In genomic region chr19:48674921-48675824, GRCh38 we compare ENCODE assay signal across 8 cellular contexts. TPM values are rescaled to one million over a fixed set of nuclear protein-coding genes. Genes with fewer than 3 reads are reported as not detected.
DNase-seq lines count a peak whose midpoint lies in the region; ATAC-seq lines count a peak whose summit lies in the region.

No MANE protein-coding gene starts in this region.

- ATAC-seq in left lobe of liver (peak; percentile 93), GM19395 (IDR thresholded peaks at IDR 0.05; ENCODE audit: unreplicated experiment) (no peak)

- intact Hi-C loops in activated CD4-positive, alpha-beta T cell treated with anti-CD3 and anti-CD28 coated beads, Interleukin-2, amount 10 ng/mL, durations not matched to agents 24 days and 14 days (cut with micrococcal nuclease), result loop anchor here (1.0 to 2.0 kb wide), 2 partner anchors 29 to 64 kb away; partner anchors contain the start of gene CA11

- peaks cover 7% of the 10 kb centered on the region for H3K4me1 Mint-ChIP-seq in activated CD4-positive, alpha-beta T cell treated with anti-CD3 and anti-CD28 coated beads, Interleukin-2, amount 10 ng/mL, durations not matched to agents 24 days and 14 days

- peak; percentile 95 for DNase-seq in AG08396 (ENCODE audit: low spot score)
- peak; percentile 76 for DNase-seq in H4 (ENCODE audit: low spot score)
- peak; percentile 62 for DNase-seq in NCI-H524 treated with DMSO at 0.1 percent for 48 hours (lab: John Stamatoyannopoulos, UW)
- peak; percentile 93 for DNase-seq in activated CD4-positive, alpha-beta T cell treated with anti-CD3 and anti-CD28 coated beads, Interleukin-2, amount 10 ng/mL, durations not matched to agents 24 days and 14 days
- DNase-seq in left lobe of liver (ENCODE audit: low spot score), result peak; percentile 80
- DNase-seq in stimulated activated CD4-positive, alpha-beta T cell treated with anti-CD3 and anti-CD28 coated beads, Interleukin-4, amount 100 ng/mL, for 1 hour, result peak; percentile 66

- no peak overlapping the region for H3K27ac Mint-ChIP-seq in activated CD4-positive, alpha-beta T cell treated with anti-CD3 and anti-CD28 coated beads, Interleukin-2, amount 10 ng/mL, durations not matched to agents 24 days and 14 days

- no peaks in the 10 kb centered on the region for H3K27me3 Mint-ChIP-seq in activated CD4-positive, alpha-beta T cell treated with anti-CD3 and anti-CD28 coated beads, Interleukin-2, amount 10 ng/mL, durations not matched to agents 24 days and 14 days

- H3K4me3 Mint-ChIP-seq in activated CD4-positive, alpha-beta T cell treated with anti-CD3 and anti-CD28 coated beads, Interleukin-2, amount 10 ng/mL, durations not matched to agents 24 days and 14 days, result no peak overlapping the region

- no peaks in the 10 kb centered on the region for H3K9me3 Mint-ChIP-seq in activated CD4-positive, alpha-beta T cell treated with anti-CD3 and anti-CD28 coated beads, Interleukin-2, amount 10 ng/mL, durations not matched to agents 24 days and 14 days

- peak overlapping the region; percentile 67 for H3K27ac ChIP-seq in cingulate gyrus (ENCODE audit: low read depth, low read length)

- no peaks in the 10 kb centered on the region for H3K36me3 Mint-ChIP-seq in activated CD4-positive, alpha-beta T cell treated with anti-CD3 and anti-CD28 coated beads, Interleukin-2, amount 10 ng/mL, durations not matched to agents 24 days and 14 days (ENCODE audit: low read depth)

RNA-seq across cellular contexts. Expression of gene NTN5, which starts 2.4 kb away (rescaled TPM):
- total RNA-seq in H4 (2014; rRNA removed; shearing (Covaris generic)), result 0.58 TPM in 1 of 2 replicates, not detected in the other
- 0.30 and 0.78 TPM in 2 replicates for total RNA-seq in activated CD4-positive, alpha-beta T cell treated with anti-CD3 and anti-CD28 coated beads, Interleukin-2, amount 10 ng/mL, durations not matched to agents 24 days and 14 days
- 0.28 TPM for total RNA-seq in left lobe of liver

RNA-seq across cellular contexts. Expression of gene FUT2, which starts 20.6 kb away (rescaled TPM):
- not detected in 2 replicates for total RNA-seq in H4 (2014; rRNA removed; shearing (Covaris generic))
- total RNA-seq in activated CD4-positive, alpha-beta T cell treated with anti-CD3 and anti-CD28 coated beads, Interleukin-2, amount 10 ng/mL, durations not matched to agents 24 days and 14 days, result not detected in 2 replicates
- not detected for total RNA-seq in left lobe of liver

RNA-seq across cellular contexts. Expression of gene CA11, which starts 29.2 kb away (rescaled TPM):
- 2.2 and 8.3 TPM in 2 replicates for total RNA-seq in H4 (2014; rRNA removed; shearing (Covaris generic))
- total RNA-seq in activated CD4-positive, alpha-beta T cell treated with anti-CD3 and anti-CD28 coated beads, Interleukin-2, amount 10 ng/mL, durations not matched to agents 24 days and 14 days, result 10.9 and 12.5 TPM in 2 replicates
- 1.7 TPM for total RNA-seq in left lobe of liver

RNA-seq across cellular contexts. Expression of gene DBP, which starts 38.0 kb away (rescaled TPM):
- total RNA-seq in H4 (2014; rRNA removed; shearing (Covaris generic)), result 14.0 and 34.2 TPM in 2 replicates
- total RNA-seq in activated CD4-positive, alpha-beta T cell treated with anti-CD3 and anti-CD28 coated beads, Interleukin-2, amount 10 ng/mL, durations not matched to agents 24 days and 14 days, result 10.7 and 11.2 TPM in 2 replicates
- total RNA-seq in left lobe of liver, result 11.4 TPM

RNA-seq across cellular contexts. Expression of gene MAMSTR, which starts 44.4 kb away (rescaled TPM):
- 0.31 and 0.51 TPM in 2 replicates for total RNA-seq in H4 (2014; rRNA removed; shearing (Covaris generic))
- total RNA-seq in activated CD4-positive, alpha-beta T cell treated with anti-CD3 and anti-CD28 coated beads, Interleukin-2, amount 10 ng/mL, durations not matched to agents 24 days and 14 days, result 1.2 and 1.4 TPM in 2 replicates
- 0.23 TPM for total RNA-seq in left lobe of liver
